23 cellular contexts compared by ENCODE assay signal in genomic region chr12:68069276-68069675, GRCh38.
DNase-seq lines count a peak whose midpoint lies in the region; ATAC-seq, FAIRE-seq and TF ChIP-seq lines count a peak whose summit lies in the region.
"Had no signal": no experiment of that assay in that cellular context is flagged by ENCODE, and none has a peak within 500 bp of the region (broad histone marks: within the 10 kb centered on the region; RNA-seq: fewer than 3 reads in every experiment).

No MANE protein-coding gene starts in this region.

- H3K9me3 ChIP-seq in HepG2 (ENCODE audit: low read length) = no peaks in the 10 kb centered on the region
- no peaks in the 10 kb centered on the region for H3K9me3 ChIP-seq in right lobe of liver
- peaks cover 2% of the 10 kb centered on the region for H3K9me3 ChIP-seq in GM12878 (replicated peaks; ENCODE audit: control insufficient read depth, insufficient read depth, low read length)
- H3K9me3 ChIP-seq in Caco-2 = 0 out of 2 replicates have a peak, but pooled peaks cover 7% of the 10 kb centered on the region
- H3K9me3 ChIP-seq: BE2C had no signal

- peaks cover 21% of the 10 kb centered on the region for H3K9me3 Mint-ChIP-seq in Caco-2 (ENCODE audit: unreplicated experiment)

- DNase-seq in HepG2 (ENCODE audit: low spot score) (no peak), right lobe of liver (no peak), GM12865 (ENCODE audit: low read depth) (peak; percentile 35), GM12878 (ENCODE audit: low read depth, low spot score) (no peak), amniotic stem cell (lab: John Stamatoyannopoulos, UW) (no peak), Caco-2 (no peak)
- DNase-seq: ACHN; BE2C; C1 segment of cervical spinal cord; CD4-positive, CD25-positive, alpha-beta regulatory T cell; CD8-positive, alpha-beta memory T cell; COR-L47; DMS153; DMS79; HCEC 1CT; KBM-7 had no signal

- WGBS in HepG2 (ENCODE audit: low lambda C conversion rate) = 1% methylated on average over 3 of the region's 3 CpGs
- WGBS in right lobe of liver (ENCODE audit: insufficient coverage, low coverage, low lambda C conversion rate, missing lambda C conversion rate) = 43% methylated on average over 3 of the region's 3 CpGs
- 23% methylated on average over 3 of the region's 3 CpGs for WGBS in GM12878 (ENCODE audit: insufficient coverage, insufficient replicate concordance, low lambda C conversion rate, missing lambda C conversion rate)

- H3K4me1 Mint-ChIP-seq in Caco-2 (ENCODE audit: low read depth, unreplicated experiment) = no peaks in the 10 kb centered on the region
- H3K4me1 Mint-ChIP-seq: CD4-positive, CD25-positive, alpha-beta regulatory T cell; GM23338 had no signal

- intact Hi-C loops in HepG2 (cut with micrococcal nuclease; ENCODE audit: unreplicated experiment) (no loop called here), right lobe of liver (cut with DNase I) (no loop called here), GM12878 (cut with micrococcal nuclease; ENCODE audit: unreplicated experiment) (no loop called here), Caco-2 (cut with micrococcal nuclease; ENCODE audit: unreplicated experiment) (no loop called here)

- H3K4me2 ChIP-seq in HepG2 (ENCODE audit: low read depth, low read length) (no peak overlapping the region), GM12878 (ENCODE audit: control insufficient read depth, insufficient read depth) (no peak overlapping the region)
- H3K4me2 ChIP-seq: GM23338 had no signal

- TF ChIP-seq POLR2A in HepG2 (IDR thresholded peaks at IDR 0.05; ENCODE audit: insufficient read depth in 1 of 2, low read depth in 2 of 2, low read length in 2 of 2) (no peak), right lobe of liver (IDR thresholded peaks at IDR 0.05) (no peak), GM12878 (IDR thresholded peaks at IDR 0.05; ENCODE audit: low read depth, low read length) (no peak)

- SMC1A ChIA-PET in GM12878 (lab: Charles Lee; ENCODE audit: uncharacterized antibody, unreplicated experiment) = interaction anchor here (1.0 to 1.4 kb wide), 5 partner anchors 9 to 89 kb away, joined by 3 to 7 read pairs (median 3); no protein-coding TSS in a partner anchor

- H3K36me3 ChIP-seq in HepG2 (replicated peaks in 1 of 2; ENCODE audit: control insufficient read depth in 1 of 2, insufficient read depth in 2 of 2, low read length in 2 of 2) = no peaks in the 10 kb centered on the region
- no peaks in the 10 kb centered on the region for H3K36me3 ChIP-seq in right lobe of liver
- no peaks in the 10 kb centered on the region for H3K36me3 ChIP-seq in GM12878 (ENCODE audit: control insufficient read depth in 2 of 2, insufficient read depth in 2 of 2, low read length in 1 of 2)
- no peaks in the 10 kb centered on the region for H3K36me3 ChIP-seq in Caco-2 (ENCODE audit: control insufficient read depth, insufficient read depth, low read length)
- H3K36me3 ChIP-seq: BE2C had no signal

- POLR2A ChIA-PET in HepG2 (lab: Yijun Ruan, JAX) (no interaction called here), GM12878 (lab: Charles Lee) (no interaction called here), Caco-2 (lab: Charles Lee) (no interaction called here)

- H3K9ac ChIP-seq in HepG2 (ENCODE audit: insufficient read depth, low read depth, low read length) = no peak overlapping the region
- H3K9ac ChIP-seq in GM12878 (ENCODE audit: control insufficient read depth, insufficient read depth, low read length) = no peak overlapping the region

- H3K27ac ChIP-seq in HepG2 (ENCODE audit: extremely low read length, insufficient read depth, low read length) (no peak overlapping the region), right lobe of liver (no peak overlapping the region), GM12878 (ENCODE audit: control insufficient read depth, insufficient read depth) (no peak overlapping the region)
- H3K27ac ChIP-seq: HL-60 had no signal

- CTCF ChIA-PET in HepG2 (lab: Yijun Ruan, JAX; ENCODE audit: low intra/inter-chr PET ratio, low total read pairs) = no interaction called here
- CTCF ChIA-PET in GM12878 (lab: Yijun Ruan, JAX) = interaction anchor here (0.8 to 1.9 kb wide), 5 partner anchors 8 to 32 kb away, joined by 3 to 5 read pairs (median 4); no protein-coding TSS in a partner anchor
- CTCF ChIA-PET in Caco-2 (lab: Charles Lee) = no interaction called here

- no peaks in the 10 kb centered on the region for H3K4me1 ChIP-seq in HepG2 (ENCODE audit: insufficient read depth, low read length)
- no peaks in the 10 kb centered on the region for H3K4me1 ChIP-seq in right lobe of liver
- H3K4me1 ChIP-seq in GM12878 (ENCODE audit: control insufficient read depth, insufficient read depth, low read length) = no peaks in the 10 kb centered on the region
- H3K4me1 ChIP-seq in Caco-2 = peaks cover 5% of the 10 kb centered on the region
- H3K4me1 ChIP-seq: BE2C had no signal

- TF ChIP-seq CTCF in HepG2 (CRISPR knock-in tag; IDR thresholded peaks at IDR 0.05) (no peak), right lobe of liver (IDR thresholded peaks at IDR 0.05) (no peak), GM12865 (IDR thresholded peaks at IDR 0.05; ENCODE audit: insufficient read depth, low read depth, low read length, missing control alignments) (no peak), GM12878 (IDR thresholded peaks at IDR 0.05 in 2 of 3, conservative IDR thresholded peaks at IDR 0.05 in 1 of 3; ENCODE audit: control insufficient read depth in 2 of 3, extremely low read depth in 1 of 3, insufficient read depth in 1 of 3, low read depth in 3 of 3, low read length in 3 of 3) (no peak), Caco-2 (IDR thresholded peaks at IDR 0.05; ENCODE audit: insufficient read depth in 1 of 2, low read depth in 1 of 2, low read length in 1 of 2, severe bottlenecking in 1 of 2, unreplicated experiment in 1 of 2) (no peak)

- H3K27me3 ChIP-seq in HepG2 (ENCODE audit: control insufficient read depth in 1 of 2, insufficient read depth in 2 of 2, low read length in 2 of 2) (no peaks in the 10 kb centered on the region), right lobe of liver (no peaks in the 10 kb centered on the region), GM12878 (replicated peaks in 1 of 2; ENCODE audit: control insufficient read depth in 2 of 2, insufficient read depth in 2 of 2, low read length in 1 of 2) (no peaks in the 10 kb centered on the region), Caco-2 (replicated peaks; ENCODE audit: control insufficient read depth, insufficient read depth, low read length) (no peaks in the 10 kb centered on the region)
- H3K27me3 ChIP-seq: BE2C had no signal

- TF ChIP-seq RAD21 in HepG2 (CRISPR knock-in tag; IDR thresholded peaks at IDR 0.05) = no peak
- no peak for TF ChIP-seq RAD21 in GM12878 (IDR thresholded peaks at IDR 0.05; ENCODE audit: insufficient read depth, low read depth, low read length)

- no peak for FAIRE-seq in HepG2 (lab: Jason Lieb, UNC)
- FAIRE-seq in GM12878 (lab: Jason Lieb, UNC) = no peak
- FAIRE-seq: A204.1, GM12892, GM18507, H54 had no signal

- H3K4me3 Mint-ChIP-seq in Caco-2 (ENCODE audit: unreplicated experiment) = no peak overlapping the region
- H3K4me3 Mint-ChIP-seq: CD4-positive, CD25-positive, alpha-beta regulatory T cell; CD8-positive, alpha-beta memory T cell; GM23338 had no signal

- RAD21 ChIA-PET in GM12878 (lab: Charles Lee; ENCODE audit: unreplicated experiment) = no interaction called here

- H3K27me3 Mint-ChIP-seq in Caco-2 (ENCODE audit: insufficient read depth, unreplicated experiment) = no peaks in the 10 kb centered on the region
- H3K27me3 Mint-ChIP-seq: IgD-negative memory B cell had no signal

- no peak for ATAC-seq in HepG2
- ATAC-seq in right lobe of liver = no peak
- peak; percentile 45 for ATAC-seq in GM12878
- ATAC-seq: GM23338 had no signal

- H4K20me1 ChIP-seq in HepG2 (ENCODE audit: insufficient read depth, low read length) = no peaks in the 10 kb centered on the region
- no peaks in the 10 kb centered on the region for H4K20me1 ChIP-seq in GM12878 (ENCODE audit: control insufficient read depth, insufficient read depth)

- peak overlapping the region; percentile 15 for H2AFZ ChIP-seq in HepG2 (ENCODE audit: low read length)
- H2AFZ ChIP-seq in GM12878 (ENCODE audit: control insufficient read depth, low read depth, low read length) = 0 out of 2 replicates have a peak overlapping the region, but pooled peaks have one; percentile 2
- H2AFZ ChIP-seq: GM23338 had no signal

- no peak overlapping the region for H3K4me3 ChIP-seq in HepG2 (replicated peaks in 1 of 3; ENCODE audit: insufficient read depth in 1 of 3, low read depth in 2 of 3, low read length in 3 of 3)
- H3K4me3 ChIP-seq in right lobe of liver = no peak overlapping the region
- H3K4me3 ChIP-seq in GM12865 (ENCODE audit: low read depth, low read length) = no peak overlapping the region
- no peak overlapping the region for H3K4me3 ChIP-seq in GM12878
- no peak overlapping the region for H3K4me3 ChIP-seq in Caco-2 (ENCODE audit: low read depth, low read length)
- H3K4me3 ChIP-seq: GM23338 had no signal

- no TSS peak for BruUV-seq in HepG2 (replicated peaks; lab: Mats Ljungman, UMichigan)
- BruUV-seq in GM12878 (replicated peaks; lab: Mats Ljungman, UMichigan) = no TSS peak
- no TSS peak for BruUV-seq in Caco-2 (replicated peaks; lab: Mats Ljungman, UMichigan)

- H3K36me3 Mint-ChIP-seq in Caco-2 (ENCODE audit: insufficient read depth, unreplicated experiment) = no peaks in the 10 kb centered on the region
- H3K36me3 Mint-ChIP-seq: CD4-positive, CD25-positive, alpha-beta regulatory T cell had no signal

- no peak overlapping the region for H3K27ac Mint-ChIP-seq in Caco-2 (ENCODE audit: unreplicated experiment)
- H3K27ac Mint-ChIP-seq: CD4-positive, CD25-positive, alpha-beta regulatory T cell; GM23338; IgD-negative memory B cell had no signal

- in situ Hi-C loops in HepG2 (cut with HindIII; ENCODE audit: extremely low pct_ligation_motif_present, low pct_unique_long_range_greater_than_20kb) = no loop called here
- in situ Hi-C loops in GM12878 (cut with MboI) = no loop called here

- no peak for TF ChIP-seq EP300 in HepG2 (IDR thresholded peaks at IDR 0.05; ENCODE audit: low read depth in 2 of 2, low read length in 2 of 2)
- TF ChIP-seq EP300 in HepG2 (CRISPR knock-in tag; IDR thresholded peaks at IDR 0.05; ENCODE audit: borderline replicate concordance) = no peak
- TF ChIP-seq EP300 in GM12878 (IDR thresholded peaks at IDR 0.05; ENCODE audit: borderline replicate concordance in 1 of 2, control insufficient read depth in 1 of 2, low read depth in 2 of 2, low read length in 2 of 2) = no peak

- H3K79me2 ChIP-seq in HepG2 (ENCODE audit: insufficient read depth, low read length) = no peaks in the 10 kb centered on the region
- H3K79me2 ChIP-seq in GM12878 (ENCODE audit: control insufficient read depth, insufficient read depth, low read length) = no peaks in the 10 kb centered on the region

TF ChIP-seq in HepG2, 621 proteins besides CTCF, POLR2A, EP300 and RAD21 (continues in another document):
- TF ChIP-seq ZMYM2 (CRISPR knock-in tag; IDR thresholded peaks at IDR 0.05) = no peak
- no peak for TF ChIP-seq CBFB (CRISPR knock-in tag; IDR thresholded peaks at IDR 0.05)
- no peak for TF ChIP-seq ZNF274 (CRISPR knock-in tag; IDR thresholded peaks at IDR 0.05)
- no peak for TF ChIP-seq PHB2 (IDR thresholded peaks at IDR 0.05; ENCODE audit: partially characterized antibody)

TF ChIP-seq in GM12878, 131 proteins besides CTCF, POLR2A, EP300 and RAD21:
- TF ChIP-seq MYB (IDR thresholded peaks at IDR 0.05; ENCODE audit: borderline replicate concordance, low read depth, low read length) = no peak
- no peak for TF ChIP-seq ZSCAN29 (IDR thresholded peaks at IDR 0.05)
- 0 out of 2 replicates have a peak, but pooled peaks have one; percentile 3 for TF ChIP-seq JUNB (IDR thresholded peaks at IDR 0.05)
TF ChIP-seq in GM12878: peak in this region for 1.

Comparison
In these comparisons a context has a peak if more than half of its experiments do, and no peak if none do; other contexts are left out.
1. Of the 75 proteins assayed by ChIP-seq in both HepG2 and GM12878: peak only in HepG2: none; only in GM12878: JUNB; in both: none; in neither: 74.